Comparison of ENCODE assay signal across 1 cellular context in the genomic region with DNA sequence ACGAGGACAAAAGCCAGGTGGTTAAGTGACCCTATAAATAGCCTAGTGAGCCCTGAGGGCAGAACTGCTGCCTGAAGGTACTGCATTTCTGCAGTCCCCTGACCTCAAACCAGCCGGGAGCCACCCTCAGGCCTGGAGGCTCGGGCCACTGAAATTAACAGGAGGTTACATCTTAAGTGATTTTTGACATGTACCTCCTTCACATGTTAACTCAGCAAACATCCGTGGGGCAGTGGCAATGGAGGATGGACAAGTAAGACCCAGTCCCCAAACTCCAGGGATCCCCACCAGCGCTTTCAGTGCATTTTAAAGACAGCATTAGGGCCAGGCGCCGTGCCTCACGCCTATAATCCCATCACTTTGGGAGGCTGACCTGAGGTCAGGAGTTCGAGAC.
TF ChIP-seq lines count a peak whose summit lies in the region.

No MANE protein-coding gene starts in this region.

TF ChIP-seq in GM12878, 131 proteins besides CTCF, POLR2A, EP300 and RAD21:
- TF ChIP-seq CBX5 (IDR thresholded peaks at IDR 0.05; ENCODE audit: low read depth) (no peak), ZNF217 (IDR thresholded peaks at IDR 0.05) (0 out of 2 replicates have a peak, but pooled peaks have one; percentile 28), NR2F1 (conservative IDR thresholded peaks at IDR 0.05) (peak; percentile 14; the same call in 1 of the 2 replicates), RUNX3 (IDR thresholded peaks at IDR 0.05; ENCODE audit: low read length) (0 out of 2 replicates have a peak, but pooled peaks have one; percentile 34)
